In genomic region chr10:28970231-28970630, GRCh38 we compare ENCODE assay signal across 13 cellular contexts.
"Had no signal": no experiment of that assay in that cellular context is flagged by ENCODE, and none has a peak within 500 bp of the region (broad histone marks: within the 10 kb centered on the region; RNA-seq: fewer than 3 reads in every experiment).

No MANE protein-coding gene starts in this region.

- H3K36me3 ChIP-seq: SJSA1, upper lobe of left lung, WERI-Rb-1 had no signal

- DNase-seq: activated CD4-positive, alpha-beta T cell treated with anti-CD3 and anti-CD28 coated beads for 4 hours; activated CD8-positive, alpha-beta memory T cell treated with anti-CD3 and anti-CD28 coated beads for 24 hours; activated naive CD4-positive, alpha-beta T cell treated with anti-CD3 and anti-CD28 coated beads for 36 hours; effector CD4-positive, alpha-beta T cell; nephron progenitor cell; stimulated activated CD4-positive, alpha-beta T cell treated with anti-CD3 and anti-CD28 coated beads, Interleukin-15, amount 100 ng/mL, for 24 hours; stimulated activated CD4-positive, alpha-beta T cell treated with anti-CD3 and anti-CD28 coated beads, Interleukin-4, amount 100 ng/mL, for 24 hours; T-helper 9 cell; upper lobe of left lung; WERI-Rb-1 had no signal

- H3K9me3 Mint-ChIP-seq: activated naive CD4-positive, alpha-beta T cell treated with anti-CD3 and anti-CD28 coated beads for 36 hours; stimulated activated naive CD8-positive, alpha-beta T cell treated with anti-CD3 and anti-CD28 coated beads, Interleukin-15, Interleukin-2, amounts not matched to agents 100 ng/mL and 50 ng/mL, for 24 hours had no signal

- H3K4me1 ChIP-seq: SJSA1, upper lobe of left lung had no signal

- H3K4me3 Mint-ChIP-seq: activated naive CD4-positive, alpha-beta T cell treated with anti-CD3 and anti-CD28 coated beads for 36 hours; memory B cell; nephron progenitor cell; stimulated activated naive CD8-positive, alpha-beta T cell treated with anti-CD3 and anti-CD28 coated beads, Interleukin-15, Interleukin-2, amounts not matched to agents 100 ng/mL and 50 ng/mL, for 24 hours had no signal

- H3K36me3 Mint-ChIP-seq: memory B cell had no signal

- H3K27me3 Mint-ChIP-seq: memory B cell; stimulated activated naive CD8-positive, alpha-beta T cell treated with anti-CD3 and anti-CD28 coated beads, Interleukin-15, Interleukin-2, amounts not matched to agents 100 ng/mL and 50 ng/mL, for 24 hours had no signal

- H3K27ac Mint-ChIP-seq: activated naive CD4-positive, alpha-beta T cell treated with anti-CD3 and anti-CD28 coated beads for 36 hours; memory B cell; nephron progenitor cell; stimulated activated naive CD8-positive, alpha-beta T cell treated with anti-CD3 and anti-CD28 coated beads, Interleukin-15, Interleukin-2, amounts not matched to agents 100 ng/mL and 50 ng/mL, for 24 hours had no signal

- H3K4me3 ChIP-seq: SJSA1, upper lobe of left lung had no signal

- H3K9me3 ChIP-seq: SJSA1, upper lobe of left lung had no signal

- H3K4me1 Mint-ChIP-seq: memory B cell had no signal

- H3K27me3 ChIP-seq: SJSA1, upper lobe of left lung had no signal
